In the genomic region with DNA sequence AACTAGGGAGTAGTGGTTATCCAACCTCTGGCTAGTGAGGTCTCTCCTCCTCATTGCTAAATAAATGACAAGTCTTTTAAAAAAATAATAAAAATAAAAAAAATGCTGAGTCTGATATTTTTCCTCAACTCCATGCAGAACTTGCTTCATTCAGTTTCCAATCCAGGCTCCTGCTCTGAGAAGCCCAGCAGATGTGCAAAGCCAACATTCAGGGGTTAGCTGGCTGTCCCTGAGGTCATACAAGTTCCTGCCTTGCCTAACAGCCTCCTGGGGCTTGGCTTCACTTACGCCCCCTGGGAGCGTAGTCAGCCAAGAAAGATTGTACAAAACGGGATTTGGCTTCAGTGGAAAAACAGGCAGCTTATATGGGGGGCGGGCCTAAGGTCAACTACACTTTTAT, we compare ENCODE assay signal across 13 cellular contexts. TPM values are rescaled to one million over a fixed set of nuclear protein-coding genes. Genes with fewer than 3 reads are reported as not detected.
DNase-seq lines count a peak whose midpoint lies in the region; ATAC-seq and TF ChIP-seq lines count a peak whose summit lies in the region.
"Had no signal": no experiment of that assay in that cellular context is flagged by ENCODE, and none has a peak within 500 bp of the region (broad histone marks: within the 10 kb centered on the region; RNA-seq: fewer than 3 reads in every experiment).

No MANE protein-coding gene starts in this region.

- WGBS in lung, 2 donors = 71 to 75% methylated on average over 4 of the region's 4 CpGs

- no peak overlapping the region for H3K27ac ChIP-seq in lung (ENCODE audit: low read depth in 1 of 2, low read length in 1 of 2)
- H3K27ac ChIP-seq: hepatocyte had no signal

- peaks cover 16 to 20% of the 10 kb centered on the region in 2 donors for H3K4me1 ChIP-seq in lung (ENCODE audit: control insufficient read depth in 2 of 2, insufficient read depth in 2 of 2, low read length in 2 of 2)

- no peaks in the 10 kb centered on the region for H3K27me3 ChIP-seq in lung (ENCODE audit: control insufficient read depth, insufficient read depth)
- H3K27me3 ChIP-seq: hepatocyte had no signal

- peaks cover 30% of the 10 kb centered on the region for H3K36me3 Mint-ChIP-seq in activated T-helper 1 cell treated with anti-CD3 and anti-CD28 coated beads, Interleukin-12 subunit alpha, Interleukin-12 subunit beta, Interleukin-2, Interleukin-4 antibody, amounts not matched to agents 30 ng/mL and 10 ng/mL and 1 ng/mL, durations not matched to agents 14 hours and 24 hours and 36 hours (ENCODE audit: low read depth)

- peaks cover 0 to 3% of the 10 kb centered on the region in 2 donors for H3K9me3 ChIP-seq in lung (ENCODE audit: control insufficient read depth in 2 of 2, insufficient read depth in 1 of 2, low read length in 1 of 2)

- no peak overlapping the region for H3K4me3 ChIP-seq in fibroblast of pulmonary artery (replicated peaks; ENCODE audit: low read depth, low read length)
- no peak overlapping the region for H3K4me3 ChIP-seq in lung
- H3K4me3 ChIP-seq: hepatocyte had no signal

- H3K4me1 Mint-ChIP-seq in activated T-helper 1 cell treated with anti-CD3 and anti-CD28 coated beads, Interleukin-12 subunit alpha, Interleukin-12 subunit beta, Interleukin-2, Interleukin-4 antibody, amounts not matched to agents 30 ng/mL and 10 ng/mL and 1 ng/mL, durations not matched to agents 14 hours and 24 hours and 36 hours (ENCODE audit: low read depth) = no peaks in the 10 kb centered on the region

- peaks cover 24 to 25% of the 10 kb centered on the region in 2 donors for H3K36me3 ChIP-seq in lung (ENCODE audit: control insufficient read depth in 2 of 2, insufficient read depth in 2 of 2, low read length in 2 of 2)

- TF ChIP-seq CTCF in fibroblast of pulmonary artery (IDR thresholded peaks at IDR 0.05; ENCODE audit: low read length, missing control alignments) (no peak), lung (IDR thresholded peaks at IDR 0.05; ENCODE audit: control extremely low read depth, extremely low read depth) (no peak)

- no peak overlapping the region for H3K4me3 Mint-ChIP-seq in activated T-helper 1 cell treated with anti-CD3 and anti-CD28 coated beads, Interleukin-12 subunit alpha, Interleukin-12 subunit beta, Interleukin-2, Interleukin-4 antibody, amounts not matched to agents 30 ng/mL and 10 ng/mL and 1 ng/mL, durations not matched to agents 14 hours and 24 hours and 36 hours

- H3K27ac Mint-ChIP-seq in activated T-helper 1 cell treated with anti-CD3 and anti-CD28 coated beads, Interleukin-12 subunit alpha, Interleukin-12 subunit beta, Interleukin-2, Interleukin-4 antibody, amounts not matched to agents 30 ng/mL and 10 ng/mL and 1 ng/mL, durations not matched to agents 14 hours and 24 hours and 36 hours = no peak overlapping the region

- no peaks in the 10 kb centered on the region for H3K27me3 Mint-ChIP-seq in activated T-helper 1 cell treated with anti-CD3 and anti-CD28 coated beads, Interleukin-12 subunit alpha, Interleukin-12 subunit beta, Interleukin-2, Interleukin-4 antibody, amounts not matched to agents 30 ng/mL and 10 ng/mL and 1 ng/mL, durations not matched to agents 14 hours and 24 hours and 36 hours (ENCODE audit: insufficient read depth)

- intact Hi-C loops in Right ventricle myocardium inferior (cut with DNase I) = no loop called here
- intact Hi-C loops in cardiac septum (cut with DNase I) = loop anchor here (5.0 kb wide), 1 partner anchor 120 kb away; no protein-coding TSS in a partner anchor
- intact Hi-C loops in posterior vena cava (cut with DNase I) = no loop called here
- intact Hi-C loops in activated T-helper 1 cell treated with anti-CD3 and anti-CD28 coated beads, Interleukin-12 subunit alpha, Interleukin-12 subunit beta, Interleukin-2, Interleukin-4 antibody, amounts not matched to agents 30 ng/mL and 10 ng/mL and 1 ng/mL, durations not matched to agents 14 hours and 24 hours and 36 hours (cut with micrococcal nuclease) = no loop called here

- no peaks in the 10 kb centered on the region for H3K9me3 Mint-ChIP-seq in activated T-helper 1 cell treated with anti-CD3 and anti-CD28 coated beads, Interleukin-12 subunit alpha, Interleukin-12 subunit beta, Interleukin-2, Interleukin-4 antibody, amounts not matched to agents 30 ng/mL and 10 ng/mL and 1 ng/mL, durations not matched to agents 14 hours and 24 hours and 36 hours

- DNase-seq in Right ventricle myocardium inferior (ENCODE audit: missing footprints) (no peak), cardiac septum (ENCODE audit: low spot score) (no peak), fibroblast of pulmonary artery (ENCODE audit: low read depth) (peak; percentile 80), lung (ENCODE audit: low spot score) (no peak), NOMO-1 (lab: John Stamatoyannopoulos, UW; ENCODE audit: unreplicated experiment in 2 of 2) (no peak), posterior vena cava (ENCODE audit: low spot score) (no peak), NCI-H774 (lab: John Stamatoyannopoulos, UW) (no peak)
- DNase-seq in activated T-helper 1 cell treated with anti-CD3 and anti-CD28 coated beads, Interleukin-12 subunit alpha, Interleukin-12 subunit beta, Interleukin-2, Interleukin-4 antibody, amounts not matched to agents 30 ng/mL and 10 ng/mL and 1 ng/mL, durations not matched to agents 14 hours and 24 hours and 36 hours (ENCODE audit: low spot score) = no peak
- DNase-seq: effector CD4-positive, alpha-beta T cell; KBM-7; NCI-H1930; stimulated activated CD4-positive, alpha-beta T cell treated with anti-CD3 and anti-CD28 coated beads, Interleukin-1b, Interleukin-23, amount 100 ng/mL, for 48 hours had no signal

- peak; percentile 78 for ATAC-seq in Right ventricle myocardium inferior
- peak; percentile 37 for ATAC-seq in lung (ENCODE audit: insufficient read depth, low FRiP score)

RNA-seq across cellular contexts. Expression of a gene that starts 23.3 kb away (rescaled TPM):
- total RNA-seq in Right ventricle myocardium inferior (276 TPM), cardiac septum (159 TPM), lung (100 to 1,000 TPM; 112 to 156 TPM), posterior vena cava (100 to 1,000 TPM; 128 to 131 TPM)
- polyA plus RNA-seq in lung = 100 to 1,000 TPM in 1 of 2 donors, 10 to 100 TPM in 1; 84.1 to 167 TPM
- total RNA-seq in activated T-helper 1 cell treated with anti-CD3 and anti-CD28 coated beads, Interleukin-12 subunit alpha, Interleukin-12 subunit beta, Interleukin-2, Interleukin-4 antibody, amounts not matched to agents 30 ng/mL and 10 ng/mL and 1 ng/mL, durations not matched to agents 14 hours and 24 hours and 36 hours = 215 and 230 TPM in 2 replicates

RNA-seq across cellular contexts. Expression of a gene that starts 56.2 kb away (rescaled TPM):
- total RNA-seq in Right ventricle myocardium inferior = 41.8 TPM
- total RNA-seq in cardiac septum = 37.3 TPM
- 100 to 1,000 TPM in 1 of 2 donors, 1 to 10 TPM in 1; 9.7 to 116 TPM for total RNA-seq in lung
- 1 to 10 TPM; 3.4 to 6.0 TPM for polyA plus RNA-seq in lung
- total RNA-seq in posterior vena cava = 10 to 100 TPM; 49.8 to 56.9 TPM
- total RNA-seq in activated T-helper 1 cell treated with anti-CD3 and anti-CD28 coated beads, Interleukin-12 subunit alpha, Interleukin-12 subunit beta, Interleukin-2, Interleukin-4 antibody, amounts not matched to agents 30 ng/mL and 10 ng/mL and 1 ng/mL, durations not matched to agents 14 hours and 24 hours and 36 hours = 0.16 and 0.34 TPM in 2 replicates
